Comparison of ENCODE assay signal across 9 cellular contexts in genomic region chr1:209513226-209513625, GRCh38.
DNase-seq lines count a peak whose midpoint lies in the region; ATAC-seq and TF ChIP-seq lines count a peak whose summit lies in the region.
"Had no signal": no experiment of that assay in that cellular context is flagged by ENCODE, and none has a peak within 500 bp of the region (broad histone marks: within the 10 kb centered on the region; RNA-seq: fewer than 3 reads in every experiment).

No MANE protein-coding gene starts in this region.

- H3K4me1 ChIP-seq in naive thymus-derived CD4-positive, alpha-beta T cell (ENCODE audit: control insufficient read depth in 2 of 2, insufficient read depth in 2 of 2, low read length in 2 of 2), result no peaks in the 10 kb centered on the region
- H3K4me1 ChIP-seq: parathyroid adenoma had no signal

- H3K36me3 Mint-ChIP-seq in neural crest cell (ENCODE audit: low read depth), result no peaks in the 10 kb centered on the region
- H3K36me3 Mint-ChIP-seq in naive thymus-derived CD4-positive, alpha-beta T cell, result no peaks in the 10 kb centered on the region

- peak; percentile 68 for TF ChIP-seq CTCF in neural crest cell (conservative IDR thresholded peaks at IDR 0.05)

- POLR2A ChIA-PET in naive thymus-derived CD4-positive, alpha-beta T cell (lab: Charles Lee), result no interaction called here

- no peaks in the 10 kb centered on the region for H3K27me3 ChIP-seq in naive thymus-derived CD4-positive, alpha-beta T cell (ENCODE audit: control insufficient read depth in 2 of 2, insufficient read depth in 2 of 2, low read length in 2 of 2)

- no peaks in the 10 kb centered on the region for H3K36me3 ChIP-seq in naive thymus-derived CD4-positive, alpha-beta T cell (ENCODE audit: control insufficient read depth in 2 of 3, insufficient read depth in 3 of 3, low read length in 3 of 3)

- intact Hi-C loops in naive thymus-derived CD4-positive, alpha-beta T cell (cut with micrococcal nuclease), result no loop called here

- no peaks in the 10 kb centered on the region for H3K9me3 Mint-ChIP-seq in neural crest cell
- no peaks in the 10 kb centered on the region for H3K9me3 Mint-ChIP-seq in naive thymus-derived CD4-positive, alpha-beta T cell

- H3K4me3 ChIP-seq in naive thymus-derived CD4-positive, alpha-beta T cell (ENCODE audit: low read length), result no peak overlapping the region

- H3K4me3 Mint-ChIP-seq in neural crest cell, result no peak overlapping the region
- H3K4me3 Mint-ChIP-seq in naive thymus-derived CD4-positive, alpha-beta T cell, result no peak overlapping the region

- no peak overlapping the region for H3K27ac ChIP-seq in naive thymus-derived CD4-positive, alpha-beta T cell (ENCODE audit: low read depth, low read length)
- H3K27ac ChIP-seq: parathyroid adenoma had no signal

- H3K9me3 ChIP-seq in naive thymus-derived CD4-positive, alpha-beta T cell (ENCODE audit: control insufficient read depth in 2 of 3, low read length in 3 of 3), result no peaks in the 10 kb centered on the region

- DNase-seq in ELF-1 (ENCODE audit: low read depth, low spot score) (peak; percentile 61), NCI-H526 (lab: John Stamatoyannopoulos, UW) (peak; percentile 27 to 53), cerebellar cortex (ENCODE audit: low spot score) (peak; percentile 52), neural crest cell (ENCODE audit: low read depth, low spot score) (no peak)
- DNase-seq in naive thymus-derived CD4-positive, alpha-beta T cell, result no peak

- CTCF ChIA-PET in naive thymus-derived CD4-positive, alpha-beta T cell (lab: Charles Lee), result no interaction called here

- peaks cover 20% of the 10 kb centered on the region for H3K27me3 Mint-ChIP-seq in neural crest cell (ENCODE audit: low read depth)
- H3K27me3 Mint-ChIP-seq in naive thymus-derived CD4-positive, alpha-beta T cell, result peaks cover 10 to 16% (median 12%) of the 10 kb centered on the region in 5 donors

- no peaks in the 10 kb centered on the region for H3K4me1 Mint-ChIP-seq in neural crest cell
- H3K4me1 Mint-ChIP-seq in naive thymus-derived CD4-positive, alpha-beta T cell, result no peaks in the 10 kb centered on the region

- H3K27ac Mint-ChIP-seq in neural crest cell (ENCODE audit: unreplicated experiment), result no peak overlapping the region
- no peak overlapping the region for H3K27ac Mint-ChIP-seq in naive thymus-derived CD4-positive, alpha-beta T cell

- ATAC-seq in HG02884 (IDR thresholded peaks at IDR 0.05; ENCODE audit: unreplicated experiment), result peak; percentile 66
- ATAC-seq in naive thymus-derived CD4-positive, alpha-beta T cell, result no peak
- ATAC-seq in GM18907 (IDR thresholded peaks at IDR 0.05; ENCODE audit: unreplicated experiment), result no peak
- ATAC-seq in HG03442 (IDR thresholded peaks at IDR 0.05; ENCODE audit: unreplicated experiment), result no peak

Comparison
In these comparisons a context has a peak if more than half of its experiments do, and no peak if none do; other contexts are left out.
1. DNase-seq: peak in ELF-1 (single experiment), NCI-H526 (2 of 2) and cerebellar cortex (single experiment); none in neural crest cell (single experiment) and naive thymus-derived CD4-positive, alpha-beta T cell (0 of 9).